ENCODE assay signal across 1 cellular context in the genomic region with DNA sequence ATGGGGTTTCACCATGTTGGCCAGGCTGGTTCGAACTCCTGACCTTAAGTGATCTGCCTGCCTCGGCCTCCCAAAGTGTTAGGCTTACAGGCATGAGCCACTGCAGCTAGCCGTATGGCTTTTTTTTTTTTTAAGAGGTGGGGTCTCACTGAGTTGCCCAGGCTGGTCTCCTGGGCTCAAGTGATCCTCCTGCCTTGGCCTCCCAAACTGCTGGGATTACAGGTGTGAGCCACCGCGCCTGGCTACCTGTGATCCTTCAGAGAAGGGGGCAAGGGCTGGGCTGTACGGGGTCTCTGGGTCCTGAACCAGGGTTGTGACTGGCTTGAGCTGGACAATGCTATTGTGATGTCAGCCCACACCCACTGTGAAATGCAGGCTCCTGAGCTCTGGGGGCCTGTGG.
TF ChIP-seq lines count a peak whose summit lies in the region.

TSS of gene RNF151 (plus strand) at position 397 of the 400 bp plus-strand sequence. CDS start 26 bp downstream, outside the sequence.

TF ChIP-seq in K562, 482 proteins besides CTCF, POLR2A, EP300 and RAD21:
- TF ChIP-seq, protein P1, sequence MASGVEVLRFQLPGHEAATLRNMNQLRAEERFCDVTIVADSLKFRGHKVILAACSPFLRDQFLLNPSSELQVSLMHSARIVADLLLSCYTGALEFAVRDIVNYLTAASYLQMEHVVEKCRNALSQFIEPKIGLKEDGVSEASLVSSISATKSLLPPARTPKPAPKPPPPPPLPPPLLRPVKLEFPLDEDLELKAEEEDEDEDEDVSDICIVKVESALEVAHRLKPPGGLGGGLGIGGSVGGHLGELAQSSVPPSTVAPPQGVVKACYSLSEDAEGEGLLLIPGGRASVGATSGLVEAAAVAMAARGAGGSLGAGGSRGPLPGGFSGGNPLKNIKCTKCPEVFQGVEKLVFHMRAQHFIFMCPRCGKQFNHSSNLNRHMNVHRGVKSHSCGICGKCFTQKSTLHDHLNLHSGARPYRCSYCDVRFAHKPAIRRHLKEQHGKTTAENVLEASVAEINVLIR (CRISPR knock-in tag; IDR thresholded peaks at IDR 0.05): no peak
- TF ChIP-seq MITF (IDR thresholded peaks at IDR 0.05) (no peak), AFF1 (IDR thresholded peaks at IDR 0.05; ENCODE audit: low read depth in 1 of 2, partially characterized antibody in 2 of 2) (no peak), JUN (IDR thresholded peaks at IDR 0.05; ENCODE audit: borderline replicate concordance, low read depth, low read length) (no peak), JUN (CRISPR knock-in tag; IDR thresholded peaks at IDR 0.05; ENCODE audit: borderline replicate concordance) (no peak), ZNF121 (CRISPR knock-in tag; conservative IDR thresholded peaks at IDR 0.05) (peak; percentile 93)
TF ChIP-seq in K562: peak in this region for 1.
